Comparison of ENCODE assay signal across 1 cellular context in the genomic region with DNA sequence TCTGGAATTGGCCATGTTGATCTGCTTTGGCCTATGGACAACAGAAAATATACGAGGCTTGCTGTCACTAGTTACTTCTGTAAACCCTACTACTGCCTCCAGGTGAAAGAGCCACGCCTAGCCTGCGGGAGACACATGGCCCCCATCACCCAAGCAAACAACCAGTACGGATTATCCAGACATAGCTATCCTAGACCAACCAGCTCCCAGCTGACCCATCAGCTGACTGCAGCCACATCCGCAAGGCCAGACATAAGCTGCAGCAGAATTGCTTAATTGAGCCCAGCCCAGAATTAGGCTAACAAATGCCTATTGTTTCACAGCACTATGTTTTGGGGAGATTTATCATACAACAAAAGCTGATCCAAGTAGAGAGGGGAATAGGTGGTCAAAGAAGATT.
TF ChIP-seq lines count a peak whose summit lies in the region.

No MANE protein-coding gene starts in this region.

TF ChIP-seq in WTC11, 78 proteins besides CTCF, POLR2A, EP300 and RAD21 (continued from another document):
- TF ChIP-seq, protein P1, sequence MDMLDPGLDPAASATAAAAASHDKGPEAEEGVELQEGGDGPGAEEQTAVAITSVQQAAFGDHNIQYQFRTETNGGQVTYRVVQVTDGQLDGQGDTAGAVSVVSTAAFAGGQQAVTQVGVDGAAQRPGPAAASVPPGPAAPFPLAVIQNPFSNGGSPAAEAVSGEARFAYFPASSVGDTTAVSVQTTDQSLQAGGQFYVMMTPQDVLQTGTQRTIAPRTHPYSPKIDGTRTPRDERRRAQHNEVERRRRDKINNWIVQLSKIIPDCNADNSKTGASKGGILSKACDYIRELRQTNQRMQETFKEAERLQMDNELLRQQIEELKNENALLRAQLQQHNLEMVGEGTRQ (CRISPR knock-in tag; IDR thresholded peaks at IDR 0.05), result 0 out of 2 replicates have a peak, but pooled peaks have one; percentile 13
